In genomic region chr10:60315311-60315710, GRCh38 we compare ENCODE assay signal across 25 cellular contexts.
DNase-seq lines count a peak whose midpoint lies in the region; ATAC-seq and TF ChIP-seq lines count a peak whose summit lies in the region.
"Had no signal": no experiment of that assay in that cellular context is flagged by ENCODE, and none has a peak within 500 bp of the region (broad histone marks: within the 10 kb centered on the region; RNA-seq: fewer than 3 reads in every experiment).

No MANE protein-coding gene starts in this region.

- H2AK9ac ChIP-seq in IMR-90 (replicated peaks; ENCODE audit: low read depth, low read length, poor library complexity) = no peak overlapping the region

- H2AFZ ChIP-seq in ACC112 (ENCODE audit: low read length, unreplicated experiment) (no peak overlapping the region), IMR-90 (replicated peaks; ENCODE audit: low read length, poor library complexity) (no peak overlapping the region)

- intact Hi-C loops in IMR-90 (cut with micrococcal nuclease) = no loop called here

- H3K4me3 Mint-ChIP-seq in activated T-helper 17 cell treated with anti-CD3 and anti-CD28 coated beads, Interleukin-2, amount 50 U/mL, for 72 hours = peak overlapping the region; percentile 27
- H3K4me3 Mint-ChIP-seq: CD4-positive, alpha-beta memory T cell had no signal

- H3K14ac ChIP-seq in IMR-90 (replicated peaks; ENCODE audit: low read depth, low read length) = 0 out of 2 replicates have a peak overlapping the region, but pooled peaks have one; percentile 47

- H3K9ac ChIP-seq in IMR-90 (ENCODE audit: low read depth, low read length) = no peak overlapping the region

- H3K27me3 ChIP-seq in ACC112 (ENCODE audit: insufficient read depth, low read length) (no peaks in the 10 kb centered on the region), IMR-90 (ENCODE audit: control insufficient read depth, insufficient read depth, low read length) (no peaks in the 10 kb centered on the region), tibial nerve (no peaks in the 10 kb centered on the region)

- no peak overlapping the region for H2BK15ac ChIP-seq in IMR-90 (ENCODE audit: low read depth, low read length)

- H3K56ac ChIP-seq in IMR-90 (ENCODE audit: extremely low read depth, insufficient read depth, low read length) = no peak overlapping the region

- H3K79me1 ChIP-seq in IMR-90 (ENCODE audit: low read depth in 1 of 2, low read length in 2 of 2) = no peaks in the 10 kb centered on the region

- no peak overlapping the region for H4K91ac ChIP-seq in IMR-90 (ENCODE audit: insufficient read depth, low read depth, low read length)

- H4K8ac ChIP-seq in IMR-90 (ENCODE audit: low read depth in 2 of 2, low read length in 2 of 2) = no peak overlapping the region

- no peak for TF ChIP-seq RAD21 in IMR-90 (IDR thresholded peaks at IDR 0.05; ENCODE audit: low read length)

- H3K18ac ChIP-seq in IMR-90 (ENCODE audit: low read depth, low read length) = no peak overlapping the region

- no peak overlapping the region for H3K4me3 ChIP-seq in ACC112 (ENCODE audit: low read depth, low read length)
- H3K4me3 ChIP-seq in IMR-90 (ENCODE audit: insufficient read depth, low read depth, low read length) = no peak overlapping the region
- H3K4me3 ChIP-seq in fibroblast of the aortic adventitia (ENCODE audit: low read depth, low read length) = no peak overlapping the region
- no peak overlapping the region for H3K4me3 ChIP-seq in tibial nerve

- CTCF ChIA-PET in IMR-90 (lab: Yijun Ruan, JAX) = interaction anchor here (0.5 to 1.0 kb wide), 3 partner anchors 9 to 32 kb away, joined by 3 to 5 read pairs (median 3); no protein-coding TSS in a partner anchor

- no peaks in the 10 kb centered on the region for H3K9me3 ChIP-seq in IMR-90 (ENCODE audit: control insufficient read depth, insufficient read depth, low read length)
- H3K9me3 ChIP-seq in tibial nerve = no peaks in the 10 kb centered on the region

- no peak overlapping the region for H4K5ac ChIP-seq in IMR-90 (ENCODE audit: low read depth, low read length)

- peaks cover 7% of the 10 kb centered on the region; the same call in 1 of the 2 replicates for H3K9me1 ChIP-seq in IMR-90 (ENCODE audit: insufficient read depth, low read length)

- BruUV-seq in IMR-90 (replicated peaks; lab: Mats Ljungman, UMichigan) = no TSS peak

- no peak overlapping the region for H3K23ac ChIP-seq in IMR-90 (ENCODE audit: low read depth, low read length)

- H4K20me1 ChIP-seq in IMR-90 (ENCODE audit: insufficient read depth, low read length) = no peaks in the 10 kb centered on the region

- H3K27ac ChIP-seq in ACC112 (ENCODE audit: low read depth, low read length) (peak overlapping the region; percentile 81), IMR-90 (ENCODE audit: insufficient read depth, low read length) (no peak overlapping the region), tibial nerve (no peak overlapping the region)

- no peaks in the 10 kb centered on the region for H3K27me3 Mint-ChIP-seq in activated T-helper 17 cell treated with anti-CD3 and anti-CD28 coated beads, Interleukin-2, amount 50 U/mL, for 72 hours
- H3K27me3 Mint-ChIP-seq: CD4-positive, alpha-beta memory T cell had no signal

- WGBS in IMR-90 (ENCODE audit: extremely low coverage in 2 of 2, insufficient read length in 1 of 2), 2 experiments = no CpG with 5 or more reads among the region's 2 CpGs
- 67 to 78% methylated on average over 2 of the region's 2 CpGs for WGBS in tibial nerve, 2 donors

- in situ Hi-C loops in IMR-90 (cut with MboI; ENCODE audit: low sequenced_read_pairs) = no loop called here

- H2BK120ac ChIP-seq in IMR-90 (ENCODE audit: low read depth, low read length) = peak overlapping the region; percentile 52

- H3K27ac Mint-ChIP-seq in activated T-helper 17 cell treated with anti-CD3 and anti-CD28 coated beads, Interleukin-2, amount 50 U/mL, for 72 hours = peak overlapping the region; percentile 69

- POLR2A ChIA-PET in IMR-90 (lab: Charles Lee; ENCODE audit: unreplicated experiment) = no interaction called here

- peaks cover 25% of the 10 kb centered on the region for H3K4me1 Mint-ChIP-seq in activated T-helper 17 cell treated with anti-CD3 and anti-CD28 coated beads, Interleukin-2, amount 50 U/mL, for 72 hours

- H3K36me3 Mint-ChIP-seq in activated T-helper 17 cell treated with anti-CD3 and anti-CD28 coated beads, Interleukin-2, amount 50 U/mL, for 72 hours (ENCODE audit: low read depth) = peaks cover 2% of the 10 kb centered on the region

- H3K9me3 Mint-ChIP-seq in activated T-helper 17 cell treated with anti-CD3 and anti-CD28 coated beads, Interleukin-2, amount 50 U/mL, for 72 hours = no peaks in the 10 kb centered on the region
- H3K9me3 Mint-ChIP-seq: CD4-positive, alpha-beta memory T cell had no signal

- no peak for TF ChIP-seq EP300 in tibial nerve (IDR thresholded peaks at IDR 0.05)

- no peak overlapping the region for H2AK5ac ChIP-seq in IMR-90 (ENCODE audit: low read depth, low read length)

- peak overlapping the region; percentile 56; the same call in 1 of the 2 replicates for H2BK20ac ChIP-seq in IMR-90 (ENCODE audit: low read depth, low read length)

- H3K4me2 ChIP-seq in IMR-90 (ENCODE audit: low read depth, low read length) = no peak overlapping the region

- dilution Hi-C loops in IMR-90 (cut with HindIII; ENCODE audit: low sequenced_read_pairs, unreplicated experiment) = no loop called here

- TF ChIP-seq CTCF in IMR-90 (conservative IDR thresholded peaks at IDR 0.05; ENCODE audit: low read depth, low read length) (no peak), fibroblast of the aortic adventitia (IDR thresholded peaks at IDR 0.05; ENCODE audit: insufficient read depth, low read length) (no peak), tibial nerve (IDR thresholded peaks at IDR 0.05) (no peak)

- DNase-seq in IMR-90 (peak; percentile 17), fibroblast of the aortic adventitia (ENCODE audit: low read depth) (peak; percentile 57), tibial nerve (ENCODE audit: low spot score in 2 of 2) (no peak), kidney glomerular epithelial cell (lab: John Stamatoyannopoulos, UW) (no peak), NOMO-1 treated with dmso at 0.1 percent for 144 hours (lab: John Stamatoyannopoulos, UW; ENCODE audit: unreplicated experiment) (no peak), hippocampal formation (lab: John Stamatoyannopoulos, UW) (no peak)
- DNase-seq: C1 segment of cervical spinal cord; CD4-positive, alpha-beta memory T cell; COR-L47; DMS79; GF-D8; Karpas-422; MV-4-11; NCI-H1105; NCI-H1436 treated with DMSO at 0.1 percent for 48 hours; NCI-H187 treated with DMSO at 0.1 percent for 48 hours; NCI-H2171 treated with DMSO at 0.1 percent for 48 hours; NCI-H446 treated with DMSO at 0.1 percent for 48 hours; NCI-H526; NCI-H82; NK-92 treated with Interleukin-12 subunit alpha and Interleukin-12 subunit beta, amount 100 ng/mL, for 24 hours; RPMI8226; SHP77 had no signal

- no peak for ATAC-seq in IMR-90 (ENCODE audit: low read depth)
- no peak for ATAC-seq in activated T-helper 17 cell treated with anti-CD3 and anti-CD28 coated beads, Interleukin-2, amount 50 U/mL, for 72 hours (replicated peaks)

- H3K4me1 ChIP-seq in ACC112 (ENCODE audit: control insufficient read depth, insufficient read depth, low read length, unreplicated experiment) = peaks cover 37% of the 10 kb centered on the region
- H3K4me1 ChIP-seq in IMR-90 (ENCODE audit: control insufficient read depth, insufficient read depth, low read length) = peaks cover 8% of the 10 kb centered on the region
- H3K4me1 ChIP-seq in tibial nerve = peaks cover 0 to 8% (median 0%) of the 10 kb centered on the region in 4 donors

- H3K79me2 ChIP-seq in ACC112 (ENCODE audit: control insufficient read depth, insufficient read depth, low read length, unreplicated experiment) = no peaks in the 10 kb centered on the region

- H3K36me3 ChIP-seq in ACC112 (ENCODE audit: insufficient read depth, low read length) (no peaks in the 10 kb centered on the region), IMR-90 (ENCODE audit: control insufficient read depth, insufficient read depth, low read length) (no peaks in the 10 kb centered on the region), tibial nerve (no peaks in the 10 kb centered on the region)

- TF ChIP-seq POLR2A in IMR-90 (IDR thresholded peaks at IDR 0.05; ENCODE audit: low read depth, low read length) (no peak), tibial nerve (IDR thresholded peaks at IDR 0.05) (no peak)

- no peak overlapping the region for H3K4ac ChIP-seq in IMR-90 (ENCODE audit: low read depth, low read length)

- no peak overlapping the region for H2BK5ac ChIP-seq in IMR-90 (ENCODE audit: low read depth, low read length, poor library complexity, severe bottlenecking)

TF ChIP-seq in IMR-90, 13 proteins besides CTCF, POLR2A, EP300 and RAD21 (continues in another document):
- TF ChIP-seq FOS (IDR thresholded peaks at IDR 0.05; ENCODE audit: low read depth, low read length) (no peak), RFX5 (IDR thresholded peaks at IDR 0.05; ENCODE audit: low read depth, low read length) (no peak), BHLHE40 (IDR thresholded peaks at IDR 0.05; ENCODE audit: low read depth, low read length) (no peak), CEBPB (IDR thresholded peaks at IDR 0.05; ENCODE audit: low read depth, low read length) (no peak), MAZ (IDR thresholded peaks at IDR 0.05; ENCODE audit: borderline replicate concordance, low read depth, low read length) (no peak), MXI1 (IDR thresholded peaks at IDR 0.05; ENCODE audit: borderline replicate concordance, low read depth, low read length) (no peak), MAFK (IDR thresholded peaks at IDR 0.05; ENCODE audit: low read depth, low read length) (no peak), ELK1 (IDR thresholded peaks at IDR 0.05; ENCODE audit: borderline replicate concordance, low read depth, low read length) (no peak), NFE2L2 (IDR thresholded peaks at IDR 0.05; ENCODE audit: low read depth, low read length) (no peak), RCOR1 (IDR thresholded peaks at IDR 0.05; ENCODE audit: insufficient replicate concordance, low read length) (no peak)
- TF ChIP-seq, protein P1, sequence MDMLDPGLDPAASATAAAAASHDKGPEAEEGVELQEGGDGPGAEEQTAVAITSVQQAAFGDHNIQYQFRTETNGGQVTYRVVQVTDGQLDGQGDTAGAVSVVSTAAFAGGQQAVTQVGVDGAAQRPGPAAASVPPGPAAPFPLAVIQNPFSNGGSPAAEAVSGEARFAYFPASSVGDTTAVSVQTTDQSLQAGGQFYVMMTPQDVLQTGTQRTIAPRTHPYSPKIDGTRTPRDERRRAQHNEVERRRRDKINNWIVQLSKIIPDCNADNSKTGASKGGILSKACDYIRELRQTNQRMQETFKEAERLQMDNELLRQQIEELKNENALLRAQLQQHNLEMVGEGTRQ (IDR thresholded peaks at IDR 0.05; ENCODE audit: low read depth, low read length) = no peak

Comparison
In these comparisons a context has a peak if more than half of its experiments do, and no peak if none do; other contexts are left out.
1. DNase-seq: peak in IMR-90 (single experiment) and fibroblast of the aortic adventitia (single experiment); none in tibial nerve (0 of 2), kidney glomerular epithelial cell (single experiment), NOMO-1 treated with dmso at 0.1 percent for 144 hours (single experiment) and hippocampal formation (0 of 2).